ENCODE assay signal across 8 cellular contexts in the genomic region with DNA sequence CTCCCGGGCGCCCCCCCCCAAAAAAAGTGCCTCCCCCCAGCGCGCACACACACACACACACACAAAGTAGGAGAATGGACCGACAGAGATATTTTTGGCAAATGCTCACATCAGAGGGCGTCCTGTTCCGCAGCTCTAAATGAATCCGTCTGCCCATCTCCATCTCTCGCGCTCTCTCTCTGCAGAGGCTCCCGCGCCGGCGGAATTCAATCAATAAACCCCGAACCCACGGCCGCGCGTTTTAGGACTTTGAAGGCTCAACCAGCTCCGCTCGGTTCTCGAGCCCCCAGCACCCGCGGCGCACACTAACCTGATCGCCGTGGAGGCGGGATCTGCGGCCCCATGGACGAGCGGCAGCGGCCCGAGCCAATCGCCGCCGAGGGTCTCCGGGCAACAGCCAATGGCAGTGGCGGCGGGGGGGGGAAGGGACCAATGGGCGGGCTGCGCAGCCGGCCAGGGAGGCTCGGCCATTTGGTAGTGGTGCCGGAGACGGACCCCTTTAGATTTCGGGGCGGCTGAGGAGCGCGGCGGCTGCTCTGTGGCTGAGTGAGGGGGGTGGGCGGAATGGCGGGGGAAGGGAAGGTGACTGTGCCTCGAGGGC. TPM values are rescaled to one million over a fixed set of nuclear protein-coding genes. Genes with fewer than 3 reads are reported as not detected.
DNase-seq lines count a peak whose midpoint lies in the region; ATAC-seq, FAIRE-seq and TF ChIP-seq lines count a peak whose summit lies in the region.

A gene (minus strand): TSS at position 307 of the 601 bp plus-strand sequence. CDS start 144 bp downstream, at position 163.

- peaks cover 1 to 2% of the 10 kb centered on the region in 2 experiments for H3K36me3 ChIP-seq in keratinocyte (ENCODE audit: control insufficient read depth in 2 of 2, extremely low read depth in 1 of 2, insufficient read depth in 2 of 2, low read length in 2 of 2)

- POLR2A ChIA-PET in AG04449 (lab: Yijun Ruan, JAX), result no interaction called here

- H3K4me1 ChIP-seq in keratinocyte (ENCODE audit: control insufficient read depth, extremely low read depth, insufficient read depth, low read length), result peaks cover 20% of the 10 kb centered on the region

- H3K4me2 ChIP-seq in keratinocyte (ENCODE audit: control insufficient read depth, extremely low read depth, insufficient read depth, low read depth, low read length), result peak within 1 kb of the TSS; percentile 90

- dilution Hi-C loops in keratinocyte (cut with MboI; ENCODE audit: extremely low pct_ligation_motif_present, low sequenced_read_pairs), result no loop called here

- no peaks in the 10 kb centered on the region for H3K9me1 ChIP-seq in keratinocyte (ENCODE audit: control insufficient read depth, extremely low read depth, insufficient read depth, low read length)

- CTCF ChIA-PET in AG04449 (lab: Yijun Ruan, JAX), result no interaction called here

- FAIRE-seq in keratinocyte (lab: Jason Lieb, UNC), result no peak

- DNase-seq in AG04449 (ENCODE audit: low read depth, low spot score), result peak; percentile 45
- peak; percentile 85 for DNase-seq in NCI-H446 treated with DMSO at 0.1 percent for 48 hours (lab: John Stamatoyannopoulos, UW)
- DNase-seq in central memory CD8-positive, alpha-beta T cell (ENCODE audit: low spot score in 2 of 2), result peak; percentile 94 to 96
- no peak for DNase-seq in keratinocyte (ENCODE audit: low read depth, low spot score)
- peak; percentile 95 to 99 for DNase-seq in stimulated activated CD4-positive, alpha-beta T cell treated with anti-CD3 and anti-CD28 coated beads, Interleukin-15, amount 100 ng/mL, for 1 hour (ENCODE audit: low read depth in 1 of 2, low spot score in 1 of 2)

- H3K27me3 ChIP-seq in keratinocyte (ENCODE audit: control insufficient read depth, extremely low read depth, insufficient read depth, low read length), result no peaks in the 10 kb centered on the region

- ATAC-seq in GM18907 (IDR thresholded peaks at IDR 0.05; ENCODE audit: unreplicated experiment) (peak; percentile 58), HG03175 (IDR thresholded peaks at IDR 0.05; ENCODE audit: unreplicated experiment) (peak; percentile 68)
- ATAC-seq in activated CD4-positive, CD25-positive, alpha-beta regulatory T cell treated with anti-CD3 and anti-CD28 coated beads, Interleukin-2, amount 50 U/mL, for 24 hours, result peak; percentile 73 to 76
- peak; percentile 54 for ATAC-seq in central memory CD8-positive, alpha-beta T cell (replicated peaks; ENCODE audit: extremely low read depth, poor library complexity, severe bottlenecking)

- H3K9ac ChIP-seq in keratinocyte (ENCODE audit: control insufficient read depth, extremely low read depth, insufficient read depth, low read length), result peak within 1 kb of the TSS; percentile 96

- H3K4me3 ChIP-seq in AG04449 (ENCODE audit: low read depth, low read length), result peak within 1 kb of the TSS; percentile 95
- H3K4me3 ChIP-seq in keratinocyte (ENCODE audit: control insufficient read depth in 2 of 3, extremely low read depth in 1 of 3, insufficient read depth in 2 of 3, low read depth in 1 of 3, low read length in 3 of 3), result peak within 1 kb of the TSS; percentile 84 to 91 (median 86)

- no peaks in the 10 kb centered on the region for H3K9me3 ChIP-seq in keratinocyte (ENCODE audit: control insufficient read depth, low read depth, low read length)

- peaks cover 25% of the 10 kb centered on the region for H3K36me3 Mint-ChIP-seq in central memory CD8-positive, alpha-beta T cell (ENCODE audit: insufficient read depth)

- no peaks in the 10 kb centered on the region for H3K27me3 Mint-ChIP-seq in central memory CD8-positive, alpha-beta T cell

- no peaks in the 10 kb centered on the region for H3K9me3 Mint-ChIP-seq in central memory CD8-positive, alpha-beta T cell

- H3K79me2 ChIP-seq in keratinocyte (ENCODE audit: control insufficient read depth, insufficient read depth, low read length), result peaks cover 42% of the 10 kb centered on the region

- peak within 1 kb of the TSS; percentile 98 for H3K4me3 Mint-ChIP-seq in central memory CD8-positive, alpha-beta T cell

- TF ChIP-seq CTCF in AG04449 (IDR thresholded peaks at IDR 0.05; ENCODE audit: insufficient read depth, low read length, missing control alignments) (no peak), keratinocyte (optimal IDR thresholded peaks at IDR 0.05 in 1 of 3, IDR thresholded peaks at IDR 0.05 in 1 of 3, conservative IDR thresholded peaks at IDR 0.05 in 1 of 3; ENCODE audit: extremely low read depth in 1 of 3, insufficient read depth in 2 of 3, low read length in 3 of 3) (no peak)

- H3K27ac Mint-ChIP-seq in central memory CD8-positive, alpha-beta T cell (ENCODE audit: low read depth), result peak within 1 kb of the TSS; percentile 99

- peak within 1 kb of the TSS; percentile 73 for H2AFZ ChIP-seq in keratinocyte (ENCODE audit: control insufficient read depth, low read length)

- H3K27ac ChIP-seq in keratinocyte (ENCODE audit: control insufficient read depth, insufficient read depth, low read length), result peak within 1 kb of the TSS; percentile 92

- peaks cover 27% of the 10 kb centered on the region for H3K4me1 Mint-ChIP-seq in central memory CD8-positive, alpha-beta T cell

- no peaks in the 10 kb centered on the region for H4K20me1 ChIP-seq in keratinocyte (ENCODE audit: control insufficient read depth, extremely low read depth, insufficient read depth, low read length)

RNA-seq across cellular contexts. Expression of the gene that starts here (rescaled TPM):
- polyA plus RNA-seq in keratinocyte, result 41.5 to 93.6 TPM (median 57.6 TPM) in 3 replicates
- 154 TPM for polyA plus RNA-seq in keratinocyte (2011; ENCODE audit: low read depth)
- 61.9 and 93.0 TPM in 2 replicates for polyA plus RNA-seq in keratinocyte (2011; cell fraction: cytosol; rRNA removed)
- polyA plus RNA-seq in keratinocyte (2011; cell fraction: nucleus; rRNA removed), result 56.7 and 65.0 TPM in 2 replicates
- polyA plus RNA-seq in keratinocyte (2012; ENCODE audit: low replicate concordance), result 78.3 and 134 TPM in 2 replicates
- 11.5 to 53.4 TPM (median 19.9 TPM) in 3 replicates for polyA minus RNA-seq in keratinocyte
- 28.2 TPM for polyA minus RNA-seq in keratinocyte (2011; cell fraction: cytosol; rRNA and poly(A)+ RNA removed)
- 21.3 and 27.3 TPM in 2 replicates for polyA minus RNA-seq in keratinocyte (2011; cell fraction: nucleus; rRNA and poly(A)+ RNA removed)
